8 cellular contexts compared by ENCODE assay signal in the genomic region with DNA sequence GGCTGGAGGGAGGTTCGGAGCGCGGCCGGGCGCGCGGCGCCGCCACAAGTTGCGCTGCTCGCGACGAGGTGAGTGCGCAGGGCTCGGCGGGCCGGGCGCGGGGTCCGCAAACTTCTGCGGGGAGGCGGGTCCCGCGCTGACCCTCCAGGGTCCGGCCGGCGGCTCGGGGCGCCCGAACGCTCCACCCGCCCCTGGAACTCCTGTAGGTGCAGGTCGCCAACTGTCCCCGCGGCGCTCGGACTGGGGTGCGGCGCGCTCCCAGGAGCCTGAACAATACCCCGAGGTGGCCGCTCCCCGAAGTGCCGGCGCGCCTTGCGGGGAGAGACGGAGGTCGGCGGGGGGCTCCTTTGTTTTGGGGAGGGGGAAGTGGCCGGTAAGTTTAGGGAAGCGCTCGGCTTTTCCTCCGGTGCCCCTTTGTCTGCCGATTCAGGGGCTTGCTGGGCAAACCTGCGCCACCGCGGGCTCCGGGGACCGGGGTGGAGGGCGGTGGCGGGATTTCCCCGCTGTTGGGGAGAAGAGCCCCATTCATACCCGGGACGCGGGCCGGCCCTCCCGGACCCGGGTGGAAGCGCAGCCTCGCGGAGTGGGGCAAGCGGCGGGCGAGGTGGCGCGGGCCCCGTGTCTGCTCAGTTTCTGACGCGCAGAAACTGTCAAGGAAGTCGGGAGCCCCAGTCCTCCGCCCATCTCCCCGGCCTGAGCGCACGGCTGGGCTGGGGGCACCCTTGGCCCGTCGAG. TPM values are rescaled to one million over a fixed set of nuclear protein-coding genes. Genes with fewer than 3 reads are reported as not detected.
DNase-seq lines count a peak whose midpoint lies in the region; ATAC-seq and TF ChIP-seq lines count a peak whose summit lies in the region.

No MANE protein-coding gene starts in this region.

- no peaks in the 10 kb centered on the region for H3K9me3 Mint-ChIP-seq in T-helper 2 cell treated with Interferon-gamma antibody and Interleukin-4, amounts not matched to agents 5 μg/mL and 100 μg/mL, for 36 hours

- H3K4me3 Mint-ChIP-seq in T-helper 2 cell treated with Interferon-gamma antibody and Interleukin-4, amounts not matched to agents 5 μg/mL and 100 μg/mL, for 36 hours, result peak overlapping the region; percentile 54

- peak overlapping the region; percentile 71 to 89 (median 81) for H3K27ac ChIP-seq in stomach

- peaks cover 0 to 60% (median 46%) of the 10 kb centered on the region in 4 donors for H3K4me1 ChIP-seq in stomach

- H3K36me3 ChIP-seq in stomach, result no peaks in the 10 kb centered on the region

- H3K27me3 ChIP-seq in stomach, result peaks cover 0 to 19% (median 0%) of the 10 kb centered on the region in 3 donors

- peak; percentile 27 for ATAC-seq in HG02884 (IDR thresholded peaks at IDR 0.05; ENCODE audit: unreplicated experiment)

- no peak for TF ChIP-seq EP300 in stomach (IDR thresholded peaks at IDR 0.05)

- TF ChIP-seq CTCF in GM12864 (IDR thresholded peaks at IDR 0.05; ENCODE audit: low read depth, low read length, missing control alignments) (no peak), stomach (IDR thresholded peaks at IDR 0.05) (no peak)

- H3K4me3 ChIP-seq in GM12864 (ENCODE audit: low read depth, low read length) (peak overlapping the region; percentile 69), stomach (peak overlapping the region; percentile 62 to 75 (median 65))

- H3K4me1 Mint-ChIP-seq in T-helper 2 cell treated with Interferon-gamma antibody and Interleukin-4, amounts not matched to agents 5 μg/mL and 100 μg/mL, for 36 hours (ENCODE audit: low read depth), result peaks cover 37% of the 10 kb centered on the region

- TF ChIP-seq POLR2A in stomach (IDR thresholded peaks at IDR 0.05), result no peak

- H3K36me3 Mint-ChIP-seq in T-helper 2 cell treated with Interferon-gamma antibody and Interleukin-4, amounts not matched to agents 5 μg/mL and 100 μg/mL, for 36 hours (ENCODE audit: low read depth), result peaks cover 7% of the 10 kb centered on the region

- no peaks in the 10 kb centered on the region for H3K9me3 ChIP-seq in stomach

- no peaks in the 10 kb centered on the region for H3K27me3 Mint-ChIP-seq in T-helper 2 cell treated with Interferon-gamma antibody and Interleukin-4, amounts not matched to agents 5 μg/mL and 100 μg/mL, for 36 hours (ENCODE audit: low read depth)

- intact Hi-C loops in stomach (cut with DNase I; ENCODE audit: low total_unique reads), result no loop called here

- DNase-seq in GM12864 (ENCODE audit: low read depth) (no peak), lung microvascular endothelial cell (ENCODE audit: low read depth in 2 of 2) (peak; percentile 3 to 11), stomach (peak; percentile 36), NCI-H345 (lab: John Stamatoyannopoulos, UW) (no peak), HT-29 (ENCODE audit: low spot score) (no peak)
- peak; percentile 26 for DNase-seq in T-helper 2 cell treated with Interferon-gamma antibody and Interleukin-4, amounts not matched to agents 5 μg/mL and 100 μg/mL, for 36 hours (ENCODE audit: low spot score)
- peak; percentile 30 for DNase-seq in central memory CD4-positive, alpha-beta T cell

- WGBS in stomach, 5 donors, result 1 to 8% (median 5%) methylated on average over 11 to 85 of the region's 87 CpGs; no CpG with 5 or more reads in 1 of the 5 donors

- H3K27ac Mint-ChIP-seq in T-helper 2 cell treated with Interferon-gamma antibody and Interleukin-4, amounts not matched to agents 5 μg/mL and 100 μg/mL, for 36 hours, result peak overlapping the region; percentile 10

RNA-seq across cellular contexts. Expression of gene TBL1X, which starts 0.7 kb away (rescaled TPM):
- total RNA-seq in lung microvascular endothelial cell, result 5.7 and 7.5 TPM in 2 replicates
- total RNA-seq in stomach, result 10 to 100 TPM in 4 of 5 donors, 1 to 10 TPM in 1; 6.1 to 53.1 (median 17.4) TPM
- 1 to 10 TPM; 4.7 to 7.0 (median 5.5) TPM for polyA plus RNA-seq in stomach
- 10.4 and 14.1 TPM in 2 replicates for total RNA-seq in HT-29 (2014; rRNA removed; shearing (Covaris generic))

Comparison
In these comparisons a context has a peak if more than half of its experiments do, and no peak if none do; other contexts are left out.
1. DNase-seq: peak in T-helper 2 cell treated with Interferon-gamma antibody and Interleukin-4, amounts not matched to agents 5 μg/mL and 100 μg/mL, for 36 hours (single experiment), central memory CD4-positive, alpha-beta T cell (single experiment), lung microvascular endothelial cell (2 of 2) and stomach (single experiment); none in GM12864 (single experiment), NCI-H345 (single experiment) and HT-29 (single experiment).